Comparison of ENCODE assay signal across 8 cellular contexts in the genomic region with DNA sequence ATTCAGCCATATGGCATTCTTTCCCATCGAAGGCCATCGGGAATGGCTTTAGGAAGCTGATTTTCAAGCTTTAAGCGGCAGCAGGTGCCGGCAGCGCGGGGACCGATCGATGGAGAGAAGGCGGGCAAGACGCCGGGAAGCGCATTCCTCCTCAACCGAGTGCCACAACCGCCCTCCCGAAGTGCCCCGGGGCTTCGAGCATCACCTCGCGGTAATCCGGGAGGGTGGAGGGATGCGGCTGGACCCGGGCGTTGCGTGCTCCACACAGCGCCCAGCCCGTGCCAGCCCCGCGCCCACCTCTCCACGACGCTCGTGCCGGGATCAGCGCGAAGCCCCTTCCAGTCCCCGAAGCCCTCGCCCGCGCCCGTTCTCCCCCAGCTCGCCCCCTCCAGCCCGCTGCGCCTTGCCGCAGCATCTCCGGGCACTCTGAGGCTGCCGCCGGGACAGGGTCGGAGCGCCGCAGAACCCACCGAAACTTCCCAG. TPM values are rescaled to one million over a fixed set of nuclear protein-coding genes. Genes with fewer than 3 reads are reported as not detected.
DNase-seq lines count a peak whose midpoint lies in the region; ATAC-seq lines count a peak whose summit lies in the region.

No MANE protein-coding gene starts in this region.

- peaks cover 6% of the 10 kb centered on the region for H3K9me3 Mint-ChIP-seq in activated CD4-positive, alpha-beta T cell treated with anti-CD3 and anti-CD28 coated beads for 36 hours (ENCODE audit: low read depth)
- peaks cover 0 to 7% of the 10 kb centered on the region in 2 donors for H3K9me3 Mint-ChIP-seq in stimulated activated naive CD8-positive, alpha-beta T cell treated with anti-CD3 and anti-CD28 coated beads, Interleukin-15, amount 100 ng/mL, for 72 hours

- H3K4me3 Mint-ChIP-seq in activated CD4-positive, alpha-beta T cell treated with anti-CD3 and anti-CD28 coated beads for 36 hours, result peak overlapping the region; percentile 84
- H3K4me3 Mint-ChIP-seq in stimulated activated naive CD8-positive, alpha-beta T cell treated with anti-CD3 and anti-CD28 coated beads, Interleukin-15, amount 100 ng/mL, for 72 hours, result peak overlapping the region; percentile 87 to 91

- peaks cover 8% of the 10 kb centered on the region for H3K36me3 Mint-ChIP-seq in activated CD4-positive, alpha-beta T cell treated with anti-CD3 and anti-CD28 coated beads for 36 hours (ENCODE audit: low read depth)

- H3K27ac Mint-ChIP-seq in activated CD4-positive, alpha-beta T cell treated with anti-CD3 and anti-CD28 coated beads for 36 hours, result peak overlapping the region; percentile 80
- peak overlapping the region; percentile 84 to 89 for H3K27ac Mint-ChIP-seq in stimulated activated naive CD8-positive, alpha-beta T cell treated with anti-CD3 and anti-CD28 coated beads, Interleukin-15, amount 100 ng/mL, for 72 hours

- intact Hi-C loops in activated CD4-positive, alpha-beta T cell treated with anti-CD3 and anti-CD28 coated beads for 36 hours (cut with DNase I, micrococcal nuclease), result loop anchor here in 1 of 2 experiments (1.0 kb wide), 3 partner anchors 74 to 331 kb away; partner anchors contain the start of genes FGD6, METAP2, SNRPF and VEZT

- POLR2A ChIA-PET in activated CD4-positive, alpha-beta T cell treated with anti-CD3 and anti-CD28 coated beads for 36 hours (lab: Charles Lee), result interaction anchor here (0.6 to 0.7 kb wide), 2 partner anchors 11 to 505 kb away, joined by 3 to 4 read pairs; no protein-coding TSS in a partner anchor

- ATAC-seq in activated CD4-positive, alpha-beta T cell treated with anti-CD3 and anti-CD28 coated beads for 36 hours, result peak; percentile 50
- peak; percentile 63 for ATAC-seq in stimulated activated naive CD8-positive, alpha-beta T cell treated with anti-CD3 and anti-CD28 coated beads, Interleukin-15, amount 100 ng/mL, for 72 hours

- CTCF ChIA-PET in activated CD4-positive, alpha-beta T cell treated with anti-CD3 and anti-CD28 coated beads for 36 hours (lab: Charles Lee), result interaction anchor here (1.2 kb wide), 1 partner anchor 11 kb away, joined by 5 read pairs; no protein-coding TSS in a partner anchor

- DNase-seq in NCI-H2196 (lab: John Stamatoyannopoulos, UW; ENCODE audit: unreplicated experiment) (peak; percentile 19), NCI-H2196 treated with DMSO at 0.1 percent for 48 hours (lab: John Stamatoyannopoulos, UW; ENCODE audit: unreplicated experiment) (no peak), midbrain (lab: John Stamatoyannopoulos, UW) (peak; percentile 40), inferior parietal cortex (ENCODE audit: extremely low spot score) (no peak), occipital lobe (lab: John Stamatoyannopoulos, UW) (no peak)
- DNase-seq in activated CD4-positive, alpha-beta T cell treated with anti-CD3 and anti-CD28 coated beads for 36 hours, result peak; percentile 63
- DNase-seq in effector CD4-positive, alpha-beta T cell, result peak; percentile 5
- peak; percentile 24 to 32 for DNase-seq in stimulated activated naive CD8-positive, alpha-beta T cell treated with anti-CD3 and anti-CD28 coated beads, Interleukin-15, amount 100 ng/mL, for 72 hours

- peaks cover 32% of the 10 kb centered on the region for H3K4me1 Mint-ChIP-seq in activated CD4-positive, alpha-beta T cell treated with anti-CD3 and anti-CD28 coated beads for 36 hours
- peaks cover 55% of the 10 kb centered on the region for H3K4me1 Mint-ChIP-seq in stimulated activated naive CD8-positive, alpha-beta T cell treated with anti-CD3 and anti-CD28 coated beads, Interleukin-15, amount 100 ng/mL, for 72 hours

- peaks cover 16% of the 10 kb centered on the region for H3K27me3 Mint-ChIP-seq in activated CD4-positive, alpha-beta T cell treated with anti-CD3 and anti-CD28 coated beads for 36 hours
- H3K27me3 Mint-ChIP-seq in stimulated activated naive CD8-positive, alpha-beta T cell treated with anti-CD3 and anti-CD28 coated beads, Interleukin-15, amount 100 ng/mL, for 72 hours, result no peaks in the 10 kb centered on the region

RNA-seq across cellular contexts. Expression of gene USP44, which starts 3.2 kb away (rescaled TPM):
- total RNA-seq in activated CD4-positive, alpha-beta T cell treated with anti-CD3 and anti-CD28 coated beads for 36 hours, result 1 to 10 TPM; 4.1 to 5.3 TPM
- total RNA-seq in occipital lobe, result 3.6 TPM

Comparison
In these comparisons a context has a peak if more than half of its experiments do, and no peak if none do; other contexts are left out.
1. DNase-seq: peak in NCI-H2196 (single experiment), activated CD4-positive, alpha-beta T cell treated with anti-CD3 and anti-CD28 coated beads for 36 hours (single experiment), effector CD4-positive, alpha-beta T cell (single experiment), midbrain (single experiment) and stimulated activated naive CD8-positive, alpha-beta T cell treated with anti-CD3 and anti-CD28 coated beads, Interleukin-15, amount 100 ng/mL, for 72 hours (2 of 2); none in NCI-H2196 treated with DMSO at 0.1 percent for 48 hours (single experiment), inferior parietal cortex (single experiment) and occipital lobe (single experiment).